Comparison of ENCODE assay signal across 12 cellular contexts in genomic region chr5:180085837-180086236, GRCh38. TPM values are rescaled to one million over a fixed set of nuclear protein-coding genes. Genes with fewer than 3 reads are reported as not detected.
DNase-seq lines count a peak whose midpoint lies in the region; ATAC-seq, FAIRE-seq and TF ChIP-seq lines count a peak whose summit lies in the region.
"Had no signal": no experiment of that assay in that cellular context is flagged by ENCODE, and none has a peak within 500 bp of the region (broad histone marks: within the 10 kb centered on the region; RNA-seq: fewer than 3 reads in every experiment).

No MANE protein-coding gene starts in this region.

- POLR2A ChIA-PET in activated CD8-positive, alpha-beta T cell treated with anti-CD3 and anti-CD28 coated beads, Interleukin-2, amount 10 ng/mL, durations not matched to agents 7 days and 5 days (lab: Charles Lee), result no interaction called here

- no peak for TF ChIP-seq CTCF in stomach (IDR thresholded peaks at IDR 0.05)

- H3K4me3 ChIP-seq in BLaER1 (no peak overlapping the region), HUES48 (ENCODE audit: low read depth, low read length) (no peak overlapping the region), stomach (no peak overlapping the region)
- H3K4me3 ChIP-seq: esophagus muscularis mucosa, SJCRH30 had no signal

- TF ChIP-seq EP300 in stomach (IDR thresholded peaks at IDR 0.05), result no peak

- peak overlapping the region; percentile 72; the same call in 1 of the 2 replicates for H3K4me2 ChIP-seq in BLaER1

- TF ChIP-seq POLR2A in stomach (IDR thresholded peaks at IDR 0.05), result no peak

- H3K9me3 ChIP-seq in BLaER1, result peaks cover 16% of the 10 kb centered on the region
- no peaks in the 10 kb centered on the region for H3K9me3 ChIP-seq in HUES48 (ENCODE audit: control insufficient read depth, insufficient read depth, low read length)
- H3K9me3 ChIP-seq in stomach, result no peaks in the 10 kb centered on the region
- H3K9me3 ChIP-seq: esophagus muscularis mucosa, SJCRH30 had no signal

- CTCF ChIA-PET in activated CD8-positive, alpha-beta T cell treated with anti-CD3 and anti-CD28 coated beads, Interleukin-2, amount 10 ng/mL, durations not matched to agents 7 days and 5 days (lab: Charles Lee), result no interaction called here

- no peak for FAIRE-seq in urothelium cell line (lab: Jason Lieb, UNC)

- peaks cover 26% of the 10 kb centered on the region for H3K4me1 Mint-ChIP-seq in activated CD8-positive, alpha-beta T cell treated with anti-CD3 and anti-CD28 coated beads, Interleukin-2, amount 10 ng/mL, durations not matched to agents 7 days and 5 days (ENCODE audit: low read depth)
- peaks cover 6% of the 10 kb centered on the region for H3K4me1 Mint-ChIP-seq in stimulated activated memory B cell treated with anti-CD40 and anti-IgM and Interleukin-4, amounts not matched to agents 10 μg/mL and 1 μg/mL and 100 μg/mL, for 72 hours

- no peaks in the 10 kb centered on the region for H3K9me3 Mint-ChIP-seq in activated CD8-positive, alpha-beta T cell treated with anti-CD3 and anti-CD28 coated beads, Interleukin-2, amount 10 ng/mL, durations not matched to agents 7 days and 5 days (ENCODE audit: insufficient read depth)
- H3K9me3 Mint-ChIP-seq in stimulated activated memory B cell treated with anti-CD40 and anti-IgM and Interleukin-4, amounts not matched to agents 10 μg/mL and 1 μg/mL and 100 μg/mL, for 72 hours, result no peaks in the 10 kb centered on the region

- 47 to 57% (median 52%) methylated on average over 7 of the region's 7 CpGs for WGBS in stomach, 5 donors

- peaks cover 17% of the 10 kb centered on the region for H3K27me3 Mint-ChIP-seq in activated CD8-positive, alpha-beta T cell treated with anti-CD3 and anti-CD28 coated beads, Interleukin-2, amount 10 ng/mL, durations not matched to agents 7 days and 5 days (ENCODE audit: low read depth)
- no peaks in the 10 kb centered on the region for H3K27me3 Mint-ChIP-seq in stimulated activated memory B cell treated with anti-CD40 and anti-IgM and Interleukin-4, amounts not matched to agents 10 μg/mL and 1 μg/mL and 100 μg/mL, for 72 hours

- H3K36me3 Mint-ChIP-seq in activated CD8-positive, alpha-beta T cell treated with anti-CD3 and anti-CD28 coated beads, Interleukin-2, amount 10 ng/mL, durations not matched to agents 7 days and 5 days (ENCODE audit: low read depth), result no peaks in the 10 kb centered on the region
- no peaks in the 10 kb centered on the region for H3K36me3 Mint-ChIP-seq in stimulated activated memory B cell treated with anti-CD40 and anti-IgM and Interleukin-4, amounts not matched to agents 10 μg/mL and 1 μg/mL and 100 μg/mL, for 72 hours

- H3K4me1 ChIP-seq in BLaER1, result peaks cover 27% of the 10 kb centered on the region
- H3K4me1 ChIP-seq in HUES48 (ENCODE audit: control insufficient read depth, insufficient read depth, low read length), result peaks cover 40% of the 10 kb centered on the region
- peaks cover 3 to 27% (median 23%) of the 10 kb centered on the region in 4 donors for H3K4me1 ChIP-seq in stomach
- H3K4me1 ChIP-seq: SJCRH30 had no signal

- no peaks in the 10 kb centered on the region for H4K20me1 ChIP-seq in BLaER1

- no peak overlapping the region for H3K27ac Mint-ChIP-seq in activated CD8-positive, alpha-beta T cell treated with anti-CD3 and anti-CD28 coated beads, Interleukin-2, amount 10 ng/mL, durations not matched to agents 7 days and 5 days
- no peak overlapping the region for H3K27ac Mint-ChIP-seq in stimulated activated memory B cell treated with anti-CD40 and anti-IgM and Interleukin-4, amounts not matched to agents 10 μg/mL and 1 μg/mL and 100 μg/mL, for 72 hours

- peak; percentile 32 for DNase-seq in activated CD8-positive, alpha-beta T cell treated with anti-CD3 and anti-CD28 coated beads, Interleukin-2, amount 10 ng/mL, durations not matched to agents 7 days and 5 days
- DNase-seq in hippocampal formation (lab: John Stamatoyannopoulos, UW) (peak; percentile 13 to 60), stomach (no peak), DMS79 (lab: John Stamatoyannopoulos, UW) (no peak), urothelium cell line (ENCODE audit: low spot score) (no peak)
- DNase-seq: activated CD4-positive, CD25-positive, alpha-beta regulatory T cell treated with anti-CD3 and anti-CD28 coated beads, Interleukin-2, amount 50 U/mL, for 72 hours; SJCRH30; stimulated activated CD4-positive, alpha-beta T cell treated with anti-CD3 and anti-CD28 coated beads, Interleukin-4, amount 100 ng/mL, for 24 hours had no signal

- H3K27me3 ChIP-seq in BLaER1 (no peaks in the 10 kb centered on the region; the same call in 1 of the 2 replicates), HUES48 (ENCODE audit: control insufficient read depth, insufficient read depth, low read length) (no peaks in the 10 kb centered on the region), stomach (peaks cover 0 to 3% (median 0%) of the 10 kb centered on the region in 3 donors)
- H3K27me3 ChIP-seq: SJCRH30 had no signal

- ATAC-seq in activated CD8-positive, alpha-beta T cell treated with anti-CD3 and anti-CD28 coated beads, Interleukin-2, amount 10 ng/mL, durations not matched to agents 7 days and 5 days, result no peak
- ATAC-seq in stimulated activated memory B cell treated with anti-CD40 and anti-IgM and Interleukin-4, amounts not matched to agents 10 μg/mL and 1 μg/mL and 100 μg/mL, for 72 hours, result no peak

- intact Hi-C loops in stomach (cut with DNase I; ENCODE audit: low total_unique reads), result loop anchor here (10.0 kb wide), 1 partner anchor 171 kb away; no protein-coding TSS in a partner anchor

- H3K9ac ChIP-seq in BLaER1 (no peak overlapping the region), HUES48 (ENCODE audit: low read depth, low read length) (no peak overlapping the region)

- H3K4me3 Mint-ChIP-seq in activated CD8-positive, alpha-beta T cell treated with anti-CD3 and anti-CD28 coated beads, Interleukin-2, amount 10 ng/mL, durations not matched to agents 7 days and 5 days, result no peak overlapping the region
- no peak overlapping the region for H3K4me3 Mint-ChIP-seq in stimulated activated memory B cell treated with anti-CD40 and anti-IgM and Interleukin-4, amounts not matched to agents 10 μg/mL and 1 μg/mL and 100 μg/mL, for 72 hours

- H3K36me3 ChIP-seq in BLaER1 (no peaks in the 10 kb centered on the region), HUES48 (ENCODE audit: control insufficient read depth, insufficient read depth, low read length) (no peaks in the 10 kb centered on the region), stomach (no peaks in the 10 kb centered on the region)
- H3K36me3 ChIP-seq: esophagus muscularis mucosa, SJCRH30 had no signal

- H3K27ac ChIP-seq in BLaER1 (no peak overlapping the region), HUES48 (ENCODE audit: low read depth, low read length) (peak overlapping the region; percentile 84), stomach (no peak overlapping the region)
- H3K27ac ChIP-seq: SJCRH30 had no signal

RNA-seq across cellular contexts. Expression of gene RNF130, which starts 14.3 kb away (rescaled TPM):
- 1 to 10 TPM; 4.0 to 5.5 TPM for total RNA-seq in activated CD8-positive, alpha-beta T cell treated with anti-CD3 and anti-CD28 coated beads, Interleukin-2, amount 10 ng/mL, durations not matched to agents 7 days and 5 days
- total RNA-seq in stomach, result 10 to 100 TPM; 27.0 to 87.8 (median 73.2) TPM
- 10 to 100 TPM; 36.9 to 47.8 (median 39.5) TPM for polyA plus RNA-seq in stomach

Comparison
In these comparisons a context has a peak if more than half of its experiments do, and no peak if none do; other contexts are left out.
1. DNase-seq: peak in activated CD8-positive, alpha-beta T cell treated with anti-CD3 and anti-CD28 coated beads, Interleukin-2, amount 10 ng/mL, durations not matched to agents 7 days and 5 days (single experiment) and hippocampal formation (2 of 2); none in stomach (single experiment), DMS79 (single experiment) and urothelium cell line (single experiment).
2. RNA of gene RNF130, which starts 14.3 kb away (total RNA-seq): 27.0 to 87.8 TPM in stomach; 4.0 to 5.5 TPM in activated CD8-positive, alpha-beta T cell treated with anti-CD3 and anti-CD28 coated beads, Interleukin-2, amount 10 ng/mL, durations not matched to agents 7 days and 5 days; every median in the first group is over 4 times any median in the second.